Comparison of ENCODE assay signal across 17 cellular contexts in genomic region chr2:231411237-231411636, GRCh38. TPM values are rescaled to one million over a fixed set of nuclear protein-coding genes. Genes with fewer than 3 reads are reported as not detected.
DNase-seq lines count a peak whose midpoint lies in the region; ATAC-seq and TF ChIP-seq lines count a peak whose summit lies in the region.
"Had no signal": no experiment of that assay in that cellular context is flagged by ENCODE, and none has a peak within 500 bp of the region (broad histone marks: within the 10 kb centered on the region; RNA-seq: fewer than 3 reads in every experiment).

No MANE protein-coding gene starts in this region.

- POLR2A ChIA-PET in Panc1 (lab: Charles Lee): no interaction called here

- H3K4me3 Mint-ChIP-seq in T-helper 2 cell treated with Interferon-gamma antibody and Interleukin-4, amounts not matched to agents 5 μg/mL and 100 μg/mL, for 36 hours: peak overlapping the region; percentile 24
- H3K4me3 Mint-ChIP-seq in osteocyte (ENCODE audit: unreplicated experiment): peak overlapping the region; percentile 62

- no peak for TF ChIP-seq CTCF in Panc1 (IDR thresholded peaks at IDR 0.05)
- no peak for TF ChIP-seq CTCF in osteocyte (IDR thresholded peaks at IDR 0.05)
- TF ChIP-seq CTCF in right atrium auricular region (IDR thresholded peaks at IDR 0.05): no peak

- H3K4me1 ChIP-seq in Panc1 (ENCODE audit: control insufficient read depth, insufficient read depth, low read length) (peaks cover 27% of the 10 kb centered on the region), right atrium auricular region (peaks cover 0 to 11% of the 10 kb centered on the region in 2 donors)

- in situ Hi-C loops in Panc1 (cut with HindIII; ENCODE audit: low pct_unique_long_range_greater_than_20kb, low sequenced_read_pairs): loop anchor here (25.0 kb wide), 1 partner anchor 99 kb away; no protein-coding TSS in a partner anchor

- H3K27ac Mint-ChIP-seq in T-helper 2 cell treated with Interferon-gamma antibody and Interleukin-4, amounts not matched to agents 5 μg/mL and 100 μg/mL, for 36 hours: no peak overlapping the region
- no peak overlapping the region for H3K27ac Mint-ChIP-seq in osteocyte (ENCODE audit: unreplicated experiment)
- H3K27ac Mint-ChIP-seq: activated CD8-positive, alpha-beta memory T cell treated with anti-CD3 and anti-CD28 coated beads, Interleukin-2, amount 10 ng/mL, durations not matched to agents 7 days and 5 days had no signal

- H3K9me3 ChIP-seq in Panc1 (ENCODE audit: control insufficient read depth, insufficient read depth, low read depth, low read length) (no peaks in the 10 kb centered on the region), right atrium auricular region (peaks cover 0 to 5% of the 10 kb centered on the region in 2 donors)
- H3K9me3 ChIP-seq: tibial artery had no signal

- ATAC-seq in Panc1: no peak
- ATAC-seq: K562 had no signal

- no peak for DNase-seq in T-helper 2 cell treated with Interferon-gamma antibody and Interleukin-4, amounts not matched to agents 5 μg/mL and 100 μg/mL, for 36 hours (ENCODE audit: low spot score)
- DNase-seq in T-helper 2 cell: no peak
- DNase-seq in Panc1 (ENCODE audit: low read depth, low spot score): no peak
- DNase-seq in epithelial cell of prostate (ENCODE audit: low read depth, low spot score): no peak
- no peak for DNase-seq in osteocyte (ENCODE audit: extremely low spot score, unreplicated experiment)
- DNase-seq in mucosa of gallbladder (ENCODE audit: low spot score): no peak
- no peak for DNase-seq in right atrium auricular region (ENCODE audit: low spot score)
- no peak for DNase-seq in effector CD8-positive, alpha-beta T cell (lab: John Stamatoyannopoulos, UW)
- DNase-seq: activated CD8-positive, alpha-beta memory T cell treated with anti-CD3 and anti-CD28 coated beads, Interleukin-2, amount 10 ng/mL, durations not matched to agents 7 days and 5 days; COR-L47; NCI-H1436 treated with DMSO at 0.1 percent for 48 hours; NCI-H524; RPMI8226; tibial artery had no signal

- peaks cover 2% of the 10 kb centered on the region for H3K36me3 Mint-ChIP-seq in T-helper 2 cell treated with Interferon-gamma antibody and Interleukin-4, amounts not matched to agents 5 μg/mL and 100 μg/mL, for 36 hours (ENCODE audit: low read depth)
- H3K36me3 Mint-ChIP-seq in osteocyte (ENCODE audit: unreplicated experiment): no peaks in the 10 kb centered on the region

- no peaks in the 10 kb centered on the region for H3K27me3 ChIP-seq in Panc1 (ENCODE audit: control insufficient read depth, insufficient read depth, low read length)
- H3K27me3 ChIP-seq in right atrium auricular region: no peaks in the 10 kb centered on the region
- H3K27me3 ChIP-seq: tibial artery had no signal

- CTCF ChIA-PET in Panc1 (lab: Charles Lee): interaction anchor here (0.6 kb wide), 1 partner anchor 104 kb away, joined by 3 read pairs; no protein-coding TSS in a partner anchor

- H3K4me1 Mint-ChIP-seq in T-helper 2 cell treated with Interferon-gamma antibody and Interleukin-4, amounts not matched to agents 5 μg/mL and 100 μg/mL, for 36 hours (ENCODE audit: low read depth): peaks cover 11% of the 10 kb centered on the region
- H3K4me1 Mint-ChIP-seq in osteocyte (ENCODE audit: unreplicated experiment): peaks cover 28% of the 10 kb centered on the region

- H3K9me3 Mint-ChIP-seq in T-helper 2 cell treated with Interferon-gamma antibody and Interleukin-4, amounts not matched to agents 5 μg/mL and 100 μg/mL, for 36 hours: peaks cover 12% of the 10 kb centered on the region
- peaks cover 4% of the 10 kb centered on the region for H3K9me3 Mint-ChIP-seq in osteocyte (ENCODE audit: unreplicated experiment)

- H3K4me3 ChIP-seq in Panc1 (ENCODE audit: low read depth in 2 of 2, low read length in 2 of 2) (no peak overlapping the region), right atrium auricular region (no peak overlapping the region)
- H3K4me3 ChIP-seq: K562 had no signal

- H3K36me3 ChIP-seq in Panc1 (ENCODE audit: control insufficient read depth, insufficient read depth, low read length) (no peaks in the 10 kb centered on the region), right atrium auricular region (no peaks in the 10 kb centered on the region)
- H3K36me3 ChIP-seq: spleen, tibial artery had no signal

- H3K27ac ChIP-seq in Panc1 (ENCODE audit: low read length) (peak overlapping the region; percentile 78), epithelial cell of prostate (peak overlapping the region; percentile 54), right atrium auricular region (no peak overlapping the region)

- intact Hi-C loops in Panc1 (cut with micrococcal nuclease; ENCODE audit: unreplicated experiment): loop anchor here (5.0 kb wide), 1 partner anchor 184 kb away; no protein-coding TSS in a partner anchor

- peaks cover 38% of the 10 kb centered on the region for H3K27me3 Mint-ChIP-seq in T-helper 2 cell treated with Interferon-gamma antibody and Interleukin-4, amounts not matched to agents 5 μg/mL and 100 μg/mL, for 36 hours (ENCODE audit: low read depth)
- H3K27me3 Mint-ChIP-seq in osteocyte (ENCODE audit: unreplicated experiment): no peaks in the 10 kb centered on the region

- no TSS peak for BruUV-seq in Panc1 (replicated peaks; lab: Mats Ljungman, UMichigan)

RNA-seq across cellular contexts. Expression of gene B3GNT7, which starts 15.7 kb away (rescaled TPM):
- 83.3 TPM for total RNA-seq in Panc1 (2021; ENCODE audit: unreplicated experiment)
- 85.5 TPM for polyA plus RNA-seq in Panc1 (2012; ENCODE audit: insufficient read length)
- 1.1 and 1.5 TPM in 2 replicates for total RNA-seq in osteocyte
- 281 TPM for total RNA-seq in mucosa of gallbladder
- 1 to 10 TPM; 4.0 to 9.4 TPM for total RNA-seq in right atrium auricular region
- total RNA-seq: myocyte had no signal
- polyA plus RNA-seq: K562 had no signal

RNA-seq across cellular contexts. Expression of gene NCL, which starts 53.0 kb away (rescaled TPM):
- 778 TPM for total RNA-seq in Panc1 (2021; ENCODE audit: unreplicated experiment)
- polyA plus RNA-seq in Panc1 (2012; ENCODE audit: insufficient read length): 489 TPM
- total RNA-seq in osteocyte: 407 and 421 TPM in 2 replicates
- 263 TPM for total RNA-seq in mucosa of gallbladder
- total RNA-seq in right atrium auricular region: 10 to 100 TPM; 73.5 to 85.8 TPM

Comparison
In these comparisons a context has a peak if more than half of its experiments do, and no peak if none do; other contexts are left out.
1. H3K27ac ChIP-seq: peak in Panc1 (single experiment) and epithelial cell of prostate (single experiment); none in right atrium auricular region (0 of 2).